In the genomic region with DNA sequence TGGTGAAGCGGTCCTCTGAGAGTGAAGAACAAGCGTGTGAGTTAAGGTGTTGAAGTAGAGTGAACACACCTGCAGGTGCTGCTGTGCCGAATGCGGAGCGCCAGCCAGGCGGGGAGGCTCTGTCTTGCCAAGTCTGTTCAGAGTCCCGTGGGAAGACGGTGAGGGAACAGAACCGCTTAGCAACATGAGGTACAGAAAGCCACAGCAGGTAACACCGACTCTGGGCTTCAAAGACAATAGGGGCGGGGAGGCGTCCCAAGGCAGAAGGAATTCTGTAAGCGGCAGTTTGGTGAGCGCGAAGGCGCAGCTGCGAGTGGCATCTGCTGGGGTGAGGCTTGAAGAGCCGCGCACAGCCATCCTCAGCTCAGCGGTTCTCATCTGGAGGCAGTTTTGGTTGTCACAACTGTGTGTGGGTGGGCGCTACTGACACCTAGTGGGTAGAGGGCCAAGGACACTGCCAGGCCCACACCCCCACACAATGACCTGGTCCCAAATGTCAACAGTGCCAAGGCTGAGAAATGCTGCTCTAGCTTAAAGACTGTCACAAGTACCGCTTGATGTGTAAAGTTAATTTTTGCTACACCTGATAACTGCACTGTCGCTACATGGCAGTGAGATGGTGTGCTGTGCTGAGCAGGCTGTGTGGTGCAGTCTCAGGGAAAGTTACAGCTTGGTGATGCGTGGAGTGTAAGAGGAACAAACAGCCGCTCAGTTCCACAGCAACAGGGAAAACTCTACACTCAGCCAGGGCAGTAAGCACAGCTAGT, we compare ENCODE assay signal across 1 cellular context.
TF ChIP-seq lines count a peak whose summit lies in the region.

No MANE protein-coding gene starts in this region.

TF ChIP-seq in HepG2, 621 proteins besides CTCF, POLR2A, EP300 and RAD21 (continued from another document and continues in another):
- TF ChIP-seq, protein P1, sequence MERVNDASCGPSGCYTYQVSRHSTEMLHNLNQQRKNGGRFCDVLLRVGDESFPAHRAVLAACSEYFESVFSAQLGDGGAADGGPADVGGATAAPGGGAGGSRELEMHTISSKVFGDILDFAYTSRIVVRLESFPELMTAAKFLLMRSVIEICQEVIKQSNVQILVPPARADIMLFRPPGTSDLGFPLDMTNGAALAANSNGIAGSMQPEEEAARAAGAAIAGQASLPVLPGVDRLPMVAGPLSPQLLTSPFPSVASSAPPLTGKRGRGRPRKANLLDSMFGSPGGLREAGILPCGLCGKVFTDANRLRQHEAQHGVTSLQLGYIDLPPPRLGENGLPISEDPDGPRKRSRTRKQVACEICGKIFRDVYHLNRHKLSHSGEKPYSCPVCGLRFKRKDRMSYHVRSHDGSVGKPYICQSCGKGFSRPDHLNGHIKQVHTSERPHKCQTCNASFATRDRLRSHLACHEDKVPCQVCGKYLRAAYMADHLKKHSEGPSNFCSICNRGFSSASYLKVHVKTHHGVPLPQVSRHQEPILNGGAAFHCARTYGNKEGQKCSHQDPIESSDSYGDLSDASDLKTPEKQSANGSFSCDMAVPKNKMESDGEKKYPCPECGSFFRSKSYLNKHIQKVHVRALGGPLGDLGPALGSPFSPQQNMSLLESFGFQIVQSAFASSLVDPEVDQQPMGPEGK (CRISPR knock-in tag; IDR thresholded peaks at IDR 0.05) = no peak
- no peak for TF ChIP-seq REXO4 (CRISPR knock-in tag; IDR thresholded peaks at IDR 0.05; ENCODE audit: borderline replicate concordance)
- no peak for TF ChIP-seq TBL1XR1 (IDR thresholded peaks at IDR 0.05; ENCODE audit: borderline replicate concordance, low read length, partially characterized antibody)
- TF ChIP-seq HOXA9 (CRISPR knock-in tag; IDR thresholded peaks at IDR 0.05; ENCODE audit: borderline replicate concordance) = no peak
- no peak for TF ChIP-seq NR2C2 (CRISPR knock-in tag; IDR thresholded peaks at IDR 0.05; ENCODE audit: borderline replicate concordance)
- TF ChIP-seq RXRB (CRISPR knock-in tag; IDR thresholded peaks at IDR 0.05; ENCODE audit: borderline replicate concordance) = 0 out of 2 replicates have a peak, but pooled peaks have one; percentile 19
- TF ChIP-seq, protein P2, sequence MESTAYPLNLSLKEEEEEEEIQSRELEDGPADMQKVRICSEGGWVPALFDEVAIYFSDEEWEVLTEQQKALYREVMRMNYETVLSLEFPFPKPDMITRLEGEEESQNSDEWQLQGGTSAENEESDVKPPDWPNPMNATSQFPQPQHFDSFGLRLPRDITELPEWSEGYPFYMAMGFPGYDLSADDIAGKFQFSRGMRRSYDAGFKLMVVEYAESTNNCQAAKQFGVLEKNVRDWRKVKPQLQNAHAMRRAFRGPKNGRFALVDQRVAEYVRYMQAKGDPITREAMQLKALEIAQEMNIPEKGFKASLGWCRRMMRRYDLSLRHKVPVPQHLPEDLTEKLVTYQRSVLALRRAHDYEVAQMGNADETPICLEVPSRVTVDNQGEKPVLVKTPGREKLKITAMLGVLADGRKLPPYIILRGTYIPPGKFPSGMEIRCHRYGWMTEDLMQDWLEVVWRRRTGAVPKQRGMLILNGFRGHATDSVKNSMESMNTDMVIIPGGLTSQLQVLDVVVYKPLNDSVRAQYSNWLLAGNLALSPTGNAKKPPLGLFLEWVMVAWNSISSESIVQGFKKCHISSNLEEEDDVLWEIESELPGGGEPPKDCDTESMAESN (CRISPR knock-in tag; conservative IDR thresholded peaks at IDR 0.05) = no peak
- TF ChIP-seq ZBTB42 (CRISPR knock-in tag; IDR thresholded peaks at IDR 0.05) = no peak
- no peak for TF ChIP-seq ZEB1 (IDR thresholded peaks at IDR 0.05; ENCODE audit: insufficient replicate concordance, low read depth)
- TF ChIP-seq, protein P3, sequence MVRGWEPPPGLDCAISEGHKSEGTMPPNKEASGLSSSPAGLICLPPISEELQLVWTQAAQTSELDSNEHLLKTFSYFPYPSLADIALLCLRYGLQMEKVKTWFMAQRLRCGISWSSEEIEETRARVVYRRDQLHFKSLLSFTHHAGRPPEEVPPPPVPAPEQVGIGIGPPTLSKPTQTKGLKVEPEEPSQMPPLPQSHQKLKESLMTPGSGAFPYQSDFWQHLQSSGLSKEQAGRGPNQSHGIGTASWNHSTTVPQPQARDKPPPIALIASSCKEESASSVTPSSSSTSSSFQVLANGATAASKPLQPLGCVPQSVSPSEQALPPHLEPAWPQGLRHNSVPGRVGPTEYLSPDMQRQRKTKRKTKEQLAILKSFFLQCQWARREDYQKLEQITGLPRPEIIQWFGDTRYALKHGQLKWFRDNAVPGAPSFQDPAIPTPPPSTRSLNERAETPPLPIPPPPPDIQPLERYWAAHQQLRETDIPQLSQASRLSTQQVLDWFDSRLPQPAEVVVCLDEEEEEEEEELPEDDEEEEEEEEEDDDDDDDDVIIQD (CRISPR knock-in tag; IDR thresholded peaks at IDR 0.05; ENCODE audit: low read depth) = 0 out of 2 replicates have a peak, but pooled peaks have one; percentile 20
- TF ChIP-seq, protein P4, sequence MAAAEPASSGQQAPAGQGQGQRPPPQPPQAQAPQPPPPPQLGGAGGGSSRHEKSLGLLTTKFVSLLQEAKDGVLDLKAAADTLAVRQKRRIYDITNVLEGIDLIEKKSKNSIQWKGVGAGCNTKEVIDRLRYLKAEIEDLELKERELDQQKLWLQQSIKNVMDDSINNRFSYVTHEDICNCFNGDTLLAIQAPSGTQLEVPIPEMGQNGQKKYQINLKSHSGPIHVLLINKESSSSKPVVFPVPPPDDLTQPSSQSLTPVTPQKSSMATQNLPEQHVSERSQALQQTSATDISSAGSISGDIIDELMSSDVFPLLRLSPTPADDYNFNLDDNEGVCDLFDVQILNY (CRISPR knock-in tag; conservative IDR thresholded peaks at IDR 0.05) = no peak
- TF ChIP-seq GATAD1 (CRISPR knock-in tag; IDR thresholded peaks at IDR 0.05) = no peak
- no peak for TF ChIP-seq NFIC (IDR thresholded peaks at IDR 0.05; ENCODE audit: low read length)
- TF ChIP-seq ZNF724P (CRISPR knock-in tag; IDR thresholded peaks at IDR 0.05; ENCODE audit: borderline replicate concordance) = 0 out of 2 replicates have a peak, but pooled peaks have one; percentile 52
- no peak for TF ChIP-seq ZNF264 (CRISPR knock-in tag; IDR thresholded peaks at IDR 0.05)
- TF ChIP-seq FOXA3 (CRISPR knock-in tag; IDR thresholded peaks at IDR 0.05) = peak; percentile 32; the same call in 1 of the 2 replicates
- TF ChIP-seq ZSCAN21 (CRISPR knock-in tag; IDR thresholded peaks at IDR 0.05; ENCODE audit: borderline replicate concordance) = 0 out of 2 replicates have a peak, but pooled peaks have one; percentile 30
- TF ChIP-seq RBM22 (optimal IDR thresholded peaks at IDR 0.05; ENCODE audit: low read length) = no peak
- no peak for TF ChIP-seq DNMT3B (CRISPR knock-in tag; conservative IDR thresholded peaks at IDR 0.05)
- TF ChIP-seq, protein P5, sequence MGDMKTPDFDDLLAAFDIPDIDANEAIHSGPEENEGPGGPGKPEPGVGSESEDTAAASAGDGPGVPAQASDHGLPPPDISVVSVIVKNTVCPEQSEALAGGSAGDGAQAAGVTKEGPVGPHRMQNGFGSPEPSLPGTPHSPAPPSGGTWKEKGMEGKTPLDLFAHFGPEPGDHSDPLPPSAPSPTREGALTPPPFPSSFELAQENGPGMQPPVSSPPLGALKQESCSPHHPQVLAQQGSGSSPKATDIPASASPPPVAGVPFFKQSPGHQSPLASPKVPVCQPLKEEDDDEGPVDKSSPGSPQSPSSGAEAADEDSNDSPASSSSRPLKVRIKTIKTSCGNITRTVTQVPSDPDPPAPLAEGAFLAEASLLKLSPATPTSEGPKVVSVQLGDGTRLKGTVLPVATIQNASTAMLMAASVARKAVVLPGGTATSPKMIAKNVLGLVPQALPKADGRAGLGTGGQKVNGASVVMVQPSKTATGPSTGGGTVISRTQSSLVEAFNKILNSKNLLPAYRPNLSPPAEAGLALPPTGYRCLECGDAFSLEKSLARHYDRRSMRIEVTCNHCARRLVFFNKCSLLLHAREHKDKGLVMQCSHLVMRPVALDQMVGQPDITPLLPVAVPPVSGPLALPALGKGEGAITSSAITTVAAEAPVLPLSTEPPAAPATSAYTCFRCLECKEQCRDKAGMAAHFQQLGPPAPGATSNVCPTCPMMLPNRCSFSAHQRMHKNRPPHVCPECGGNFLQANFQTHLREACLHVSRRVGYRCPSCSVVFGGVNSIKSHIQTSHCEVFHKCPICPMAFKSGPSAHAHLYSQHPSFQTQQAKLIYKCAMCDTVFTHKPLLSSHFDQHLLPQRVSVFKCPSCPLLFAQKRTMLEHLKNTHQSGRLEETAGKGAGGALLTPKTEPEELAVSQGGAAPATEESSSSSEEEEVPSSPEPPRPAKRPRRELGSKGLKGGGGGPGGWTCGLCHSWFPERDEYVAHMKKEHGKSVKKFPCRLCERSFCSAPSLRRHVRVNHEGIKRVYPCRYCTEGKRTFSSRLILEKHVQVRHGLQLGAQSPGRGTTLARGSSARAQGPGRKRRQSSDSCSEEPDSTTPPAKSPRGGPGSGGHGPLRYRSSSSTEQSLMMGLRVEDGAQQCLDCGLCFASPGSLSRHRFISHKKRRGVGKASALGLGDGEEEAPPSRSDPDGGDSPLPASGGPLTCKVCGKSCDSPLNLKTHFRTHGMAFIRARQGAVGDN (CRISPR knock-in tag; IDR thresholded peaks at IDR 0.05) = peak; percentile 43
- 0 out of 2 replicates have a peak, but pooled peaks have one; percentile 15 for TF ChIP-seq SAP130 (CRISPR knock-in tag; IDR thresholded peaks at IDR 0.05; ENCODE audit: low read depth)
- TF ChIP-seq KLF16 (CRISPR knock-in tag; IDR thresholded peaks at IDR 0.05) = no peak
- TF ChIP-seq, protein P6, sequence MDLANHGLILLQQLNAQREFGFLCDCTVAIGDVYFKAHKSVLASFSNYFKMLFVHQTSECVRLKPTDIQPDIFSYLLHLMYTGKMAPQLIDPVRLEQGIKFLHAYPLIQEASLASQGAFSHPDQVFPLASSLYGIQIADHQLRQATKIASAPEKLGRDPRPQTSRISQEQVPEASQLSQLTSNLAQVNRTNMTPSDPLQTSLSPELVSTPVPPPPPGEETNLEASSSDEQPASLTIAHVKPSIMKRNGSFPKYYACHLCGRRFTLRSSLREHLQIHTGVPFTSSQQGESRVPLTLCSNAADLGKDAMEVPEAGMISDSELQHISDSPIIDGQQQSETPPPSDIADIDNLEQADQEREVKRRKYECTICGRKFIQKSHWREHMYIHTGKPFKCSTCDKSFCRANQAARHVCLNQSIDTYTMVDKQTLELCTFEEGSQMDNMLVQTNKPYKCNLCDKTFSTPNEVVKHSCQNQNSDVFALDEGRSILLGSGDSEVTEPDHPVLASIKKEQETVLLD (CRISPR knock-in tag; IDR thresholded peaks at IDR 0.05; ENCODE audit: low read depth) = no peak
- TF ChIP-seq, protein P7, sequence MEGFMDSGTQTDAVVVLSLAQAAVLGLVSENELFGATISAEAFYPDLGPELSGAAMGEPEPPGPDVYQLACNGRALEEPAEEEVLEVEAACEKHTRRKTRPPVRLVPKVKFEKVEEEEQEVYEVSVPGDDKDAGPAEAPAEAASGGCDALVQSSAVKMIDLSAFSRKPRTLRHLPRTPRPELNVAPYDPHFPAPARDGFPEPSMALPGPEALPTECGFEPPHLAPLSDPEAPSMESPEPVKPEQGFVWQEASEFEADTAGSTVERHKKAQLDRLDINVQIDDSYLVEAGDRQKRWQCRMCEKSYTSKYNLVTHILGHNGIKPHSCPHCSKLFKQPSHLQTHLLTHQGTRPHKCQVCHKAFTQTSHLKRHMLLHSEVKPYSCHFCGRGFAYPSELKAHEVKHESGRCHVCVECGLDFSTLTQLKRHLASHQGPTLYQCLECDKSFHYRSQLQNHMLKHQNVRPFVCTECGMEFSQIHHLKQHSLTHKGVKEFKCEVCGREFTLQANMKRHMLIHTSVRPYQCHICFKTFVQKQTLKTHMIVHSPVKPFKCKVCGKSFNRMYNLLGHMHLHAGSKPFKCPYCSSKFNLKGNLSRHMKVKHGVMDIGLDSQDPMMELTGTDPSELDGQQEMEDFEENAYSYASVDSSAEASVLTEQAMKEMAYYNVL (CRISPR knock-in tag; IDR thresholded peaks at IDR 0.05; ENCODE audit: borderline replicate concordance) = no peak
- TF ChIP-seq ERF (CRISPR knock-in tag; IDR thresholded peaks at IDR 0.05) = no peak
- TF ChIP-seq STAG1 (CRISPR knock-in tag; IDR thresholded peaks at IDR 0.05) = peak; percentile 77
- TF ChIP-seq FOXO1 (CRISPR knock-in tag; IDR thresholded peaks at IDR 0.05) = no peak
- no peak for TF ChIP-seq MED13 (CRISPR knock-in tag; IDR thresholded peaks at IDR 0.05)
- TF ChIP-seq SMC3 (IDR thresholded peaks at IDR 0.05; ENCODE audit: low read length) = peak; percentile 62
- TF ChIP-seq DR1 (CRISPR knock-in tag; IDR thresholded peaks at IDR 0.05) = no peak
- TF ChIP-seq, protein P8, sequence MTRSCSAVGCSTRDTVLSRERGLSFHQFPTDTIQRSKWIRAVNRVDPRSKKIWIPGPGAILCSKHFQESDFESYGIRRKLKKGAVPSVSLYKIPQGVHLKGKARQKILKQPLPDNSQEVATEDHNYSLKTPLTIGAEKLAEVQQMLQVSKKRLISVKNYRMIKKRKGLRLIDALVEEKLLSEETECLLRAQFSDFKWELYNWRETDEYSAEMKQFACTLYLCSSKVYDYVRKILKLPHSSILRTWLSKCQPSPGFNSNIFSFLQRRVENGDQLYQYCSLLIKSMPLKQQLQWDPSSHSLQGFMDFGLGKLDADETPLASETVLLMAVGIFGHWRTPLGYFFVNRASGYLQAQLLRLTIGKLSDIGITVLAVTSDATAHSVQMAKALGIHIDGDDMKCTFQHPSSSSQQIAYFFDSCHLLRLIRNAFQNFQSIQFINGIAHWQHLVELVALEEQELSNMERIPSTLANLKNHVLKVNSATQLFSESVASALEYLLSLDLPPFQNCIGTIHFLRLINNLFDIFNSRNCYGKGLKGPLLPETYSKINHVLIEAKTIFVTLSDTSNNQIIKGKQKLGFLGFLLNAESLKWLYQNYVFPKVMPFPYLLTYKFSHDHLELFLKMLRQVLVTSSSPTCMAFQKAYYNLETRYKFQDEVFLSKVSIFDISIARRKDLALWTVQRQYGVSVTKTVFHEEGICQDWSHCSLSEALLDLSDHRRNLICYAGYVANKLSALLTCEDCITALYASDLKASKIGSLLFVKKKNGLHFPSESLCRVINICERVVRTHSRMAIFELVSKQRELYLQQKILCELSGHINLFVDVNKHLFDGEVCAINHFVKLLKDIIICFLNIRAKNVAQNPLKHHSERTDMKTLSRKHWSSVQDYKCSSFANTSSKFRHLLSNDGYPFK (CRISPR knock-in tag; IDR thresholded peaks at IDR 0.05; ENCODE audit: borderline replicate concordance) = no peak
- TF ChIP-seq, protein P9, sequence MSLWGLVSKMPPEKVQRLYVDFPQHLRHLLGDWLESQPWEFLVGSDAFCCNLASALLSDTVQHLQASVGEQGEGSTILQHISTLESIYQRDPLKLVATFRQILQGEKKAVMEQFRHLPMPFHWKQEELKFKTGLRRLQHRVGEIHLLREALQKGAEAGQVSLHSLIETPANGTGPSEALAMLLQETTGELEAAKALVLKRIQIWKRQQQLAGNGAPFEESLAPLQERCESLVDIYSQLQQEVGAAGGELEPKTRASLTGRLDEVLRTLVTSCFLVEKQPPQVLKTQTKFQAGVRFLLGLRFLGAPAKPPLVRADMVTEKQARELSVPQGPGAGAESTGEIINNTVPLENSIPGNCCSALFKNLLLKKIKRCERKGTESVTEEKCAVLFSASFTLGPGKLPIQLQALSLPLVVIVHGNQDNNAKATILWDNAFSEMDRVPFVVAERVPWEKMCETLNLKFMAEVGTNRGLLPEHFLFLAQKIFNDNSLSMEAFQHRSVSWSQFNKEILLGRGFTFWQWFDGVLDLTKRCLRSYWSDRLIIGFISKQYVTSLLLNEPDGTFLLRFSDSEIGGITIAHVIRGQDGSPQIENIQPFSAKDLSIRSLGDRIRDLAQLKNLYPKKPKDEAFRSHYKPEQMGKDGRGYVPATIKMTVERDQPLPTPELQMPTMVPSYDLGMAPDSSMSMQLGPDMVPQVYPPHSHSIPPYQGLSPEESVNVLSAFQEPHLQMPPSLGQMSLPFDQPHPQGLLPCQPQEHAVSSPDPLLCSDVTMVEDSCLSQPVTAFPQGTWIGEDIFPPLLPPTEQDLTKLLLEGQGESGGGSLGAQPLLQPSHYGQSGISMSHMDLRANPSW (CRISPR knock-in tag; IDR thresholded peaks at IDR 0.05; ENCODE audit: borderline replicate concordance) = no peak
- 0 out of 2 replicates have a peak, but pooled peaks have one; percentile 11 for TF ChIP-seq GATAD2A (CRISPR knock-in tag; IDR thresholded peaks at IDR 0.05)
